In the genomic region with DNA sequence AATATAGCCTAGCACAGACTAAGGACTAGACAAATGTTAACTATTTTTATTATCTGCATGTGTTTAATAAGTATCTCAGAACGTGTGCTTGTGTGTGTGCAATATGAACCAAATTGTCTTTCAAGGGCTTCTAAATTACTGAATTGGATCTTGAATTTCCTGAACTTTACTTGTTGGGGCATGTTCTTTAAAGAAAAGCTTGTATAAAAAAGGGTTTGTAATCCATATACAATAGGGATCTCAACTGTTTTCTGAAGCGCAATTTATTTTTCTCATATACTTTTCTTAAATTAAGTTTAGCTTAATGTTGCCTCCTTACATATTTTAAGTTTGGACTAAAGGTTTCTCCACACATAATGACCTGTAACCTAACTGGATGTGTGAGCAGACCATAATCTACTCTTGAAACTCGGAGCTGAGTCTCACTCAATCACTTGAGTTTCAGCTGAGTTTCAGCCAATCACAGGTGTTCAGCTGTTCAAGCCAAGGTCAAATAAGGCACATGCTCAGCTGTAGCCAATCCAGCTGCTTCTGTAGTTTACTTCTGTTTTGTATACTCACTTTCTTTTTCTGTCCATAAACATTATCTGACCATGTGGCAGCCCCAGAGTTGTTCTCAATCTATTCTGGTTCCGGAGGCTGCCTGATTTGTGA, we compare ENCODE assay signal across 9 cellular contexts.
DNase-seq lines count a peak whose midpoint lies in the region; ATAC-seq lines count a peak whose summit lies in the region.
"Had no signal": no experiment of that assay in that cellular context is flagged by ENCODE, and none has a peak within 500 bp of the region (broad histone marks: within the 10 kb centered on the region; RNA-seq: fewer than 3 reads in every experiment).

No MANE protein-coding gene starts in this region.

- intact Hi-C loops in head of caudate nucleus (cut with DNase I): no loop called here

- DNase-seq in islet precursor cell (peak; percentile 28), midbrain (lab: John Stamatoyannopoulos, UW) (no peak), Kasumi-1 (lab: John Stamatoyannopoulos, UW) (no peak), NCI-H446 treated with DMSO at 0.1 percent for 48 hours (lab: John Stamatoyannopoulos, UW) (no peak), head of caudate nucleus (no peak)
- DNase-seq: activated T-cell treated with anti-CD3 and anti-CD28 coated beads, Interleukin-2, amount 50 U/mL, for 72 hours had no signal

- ATAC-seq in GM18861 (IDR thresholded peaks at IDR 0.05; ENCODE audit: unreplicated experiment): peak; percentile 77
- peak; percentile 81 for ATAC-seq in GM21717 (IDR thresholded peaks at IDR 0.05; ENCODE audit: unreplicated experiment)
- ATAC-seq in HG03575 (IDR thresholded peaks at IDR 0.05; ENCODE audit: extremely low read depth, insufficient number of reproducible peaks, low FRiP score, unreplicated experiment): peak; percentile 61
